ENCODE assay signal across 8 cellular contexts in the genomic region with DNA sequence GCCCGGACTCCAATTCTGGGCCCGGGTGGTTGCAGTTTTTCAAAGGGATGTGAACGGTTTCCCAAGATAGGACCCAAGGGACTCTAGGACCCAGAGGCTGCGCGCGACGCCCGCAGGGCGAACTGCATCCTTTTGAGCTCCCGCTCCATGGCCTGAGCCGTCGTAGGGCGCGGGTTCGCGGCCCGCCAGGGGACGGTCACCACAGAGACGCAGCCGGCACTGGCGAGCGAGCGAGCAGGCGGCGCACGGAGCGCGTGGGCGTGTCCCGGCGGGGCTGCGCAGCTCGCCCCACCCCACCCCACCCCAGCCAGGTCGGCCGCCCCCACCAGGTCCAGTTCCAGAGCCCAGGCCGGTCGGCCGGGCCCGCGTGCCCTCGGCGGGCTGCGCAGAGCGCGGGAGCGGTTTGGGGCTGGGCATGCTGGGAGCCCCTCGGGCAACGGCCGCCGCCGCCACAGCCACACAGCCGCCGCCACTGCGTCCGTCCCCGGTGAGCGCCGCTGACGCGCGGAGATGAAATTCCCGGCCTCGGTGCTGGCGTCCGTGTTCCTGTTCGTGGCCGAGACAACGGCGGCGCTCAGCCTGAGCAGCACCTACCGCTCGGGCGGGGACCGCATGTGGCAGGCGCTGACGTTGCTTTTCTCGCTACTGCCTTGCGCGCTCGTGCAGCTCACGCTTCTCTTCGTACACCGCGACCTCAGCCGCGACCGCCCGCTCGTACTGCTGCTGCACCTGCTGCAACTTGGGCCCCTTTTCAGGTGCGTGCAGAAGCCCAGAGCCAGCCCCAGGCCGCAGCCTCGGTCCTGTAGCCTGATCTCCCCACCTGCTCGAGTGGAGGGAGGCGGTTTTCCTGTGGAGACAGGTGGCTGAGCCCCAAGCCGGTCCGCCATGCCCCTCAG. TPM values are rescaled to one million over a fixed set of nuclear protein-coding genes. Genes with fewer than 3 reads are reported as not detected.
DNase-seq lines count a peak whose midpoint lies in the region; ATAC-seq, FAIRE-seq and TF ChIP-seq lines count a peak whose summit lies in the region.

A gene with protein sequence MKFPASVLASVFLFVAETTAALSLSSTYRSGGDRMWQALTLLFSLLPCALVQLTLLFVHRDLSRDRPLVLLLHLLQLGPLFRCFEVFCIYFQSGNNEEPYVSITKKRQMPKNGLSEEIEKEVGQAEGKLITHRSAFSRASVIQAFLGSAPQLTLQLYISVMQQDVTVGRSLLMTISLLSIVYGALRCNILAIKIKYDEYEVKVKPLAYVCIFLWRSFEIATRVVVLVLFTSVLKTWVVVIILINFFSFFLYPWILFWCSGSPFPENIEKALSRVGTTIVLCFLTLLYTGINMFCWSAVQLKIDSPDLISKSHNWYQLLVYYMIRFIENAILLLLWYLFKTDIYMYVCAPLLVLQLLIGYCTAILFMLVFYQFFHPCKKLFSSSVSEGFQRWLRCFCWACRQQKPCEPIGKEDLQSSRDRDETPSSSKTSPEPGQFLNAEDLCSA (plus strand): TSS at position 340 of the 896 bp plus-strand sequence. CDS start 171 bp downstream, at position 511.

- no peaks in the 10 kb centered on the region for H3K9me2 ChIP-seq in MM.1S (replicated peaks; ENCODE audit: insufficient read depth, low read length)

- peaks cover 3% of the 10 kb centered on the region for H3K27me3 Mint-ChIP-seq in T-helper 2 cell treated with Interferon-gamma antibody and Interleukin-4, amounts not matched to agents 5 μg/mL and 100 μg/mL, for 36 hours (ENCODE audit: low read depth)

- no peaks in the 10 kb centered on the region for H4K20me1 ChIP-seq in MM.1S (ENCODE audit: insufficient read depth, low read length)
- H4K20me1 ChIP-seq in keratinocyte (ENCODE audit: control insufficient read depth, extremely low read depth, insufficient read depth, low read length) = no peaks in the 10 kb centered on the region
- H4K20me1 ChIP-seq in smooth muscle cell (ENCODE audit: low read depth) = no peaks in the 10 kb centered on the region

- H2AFZ ChIP-seq in MM.1S (ENCODE audit: low read length) = peak within 1 kb of the TSS; percentile 35; the same call in 1 of the 2 replicates
- peak within 1 kb of the TSS; percentile 69 for H2AFZ ChIP-seq in keratinocyte (ENCODE audit: control insufficient read depth, low read length)
- H2AFZ ChIP-seq in smooth muscle cell (ENCODE audit: low read depth) = peak within 1 kb of the TSS; percentile 30

- peak within 1 kb of the TSS; percentile 73 for H3K4me2 ChIP-seq in MM.1S (ENCODE audit: low read depth, low read length)
- H3K4me2 ChIP-seq in keratinocyte (ENCODE audit: control insufficient read depth, extremely low read depth, insufficient read depth, low read depth, low read length) = peak within 1 kb of the TSS; percentile 64
- H3K4me2 ChIP-seq in smooth muscle cell = peak within 1 kb of the TSS; percentile 84

- H3K27me3 ChIP-seq in MM.1S (replicated peaks; ENCODE audit: insufficient read depth, low read length) (no peaks in the 10 kb centered on the region), keratinocyte (ENCODE audit: control insufficient read depth, extremely low read depth, insufficient read depth, low read length) (no peaks in the 10 kb centered on the region), smooth muscle cell (ENCODE audit: low read depth) (no peaks in the 10 kb centered on the region)

- H3K36me3 ChIP-seq in MM.1S (replicated peaks; ENCODE audit: insufficient read depth, low read length) (no peaks in the 10 kb centered on the region), keratinocyte (ENCODE audit: control insufficient read depth in 2 of 2, extremely low read depth in 1 of 2, insufficient read depth in 2 of 2, low read length in 2 of 2) (no peaks in the 10 kb centered on the region), smooth muscle cell (ENCODE audit: low read depth) (no peaks in the 10 kb centered on the region)

- H3K9me1 ChIP-seq in keratinocyte (ENCODE audit: control insufficient read depth, extremely low read depth, insufficient read depth, low read length) = no peaks in the 10 kb centered on the region

- FAIRE-seq in keratinocyte (lab: Jason Lieb, UNC) = no peak

- in situ Hi-C loops in Caki2 (cut with HindIII; ENCODE audit: low pct_unique_long_range_greater_than_20kb, low sequenced_read_pairs) = no loop called here

- no peaks in the 10 kb centered on the region for H3K79me2 ChIP-seq in MM.1S (ENCODE audit: low read length)
- H3K79me2 ChIP-seq in keratinocyte (ENCODE audit: control insufficient read depth, insufficient read depth, low read length) = no peaks in the 10 kb centered on the region
- no peaks in the 10 kb centered on the region for H3K79me2 ChIP-seq in smooth muscle cell (ENCODE audit: low read depth)

- DNase-seq in Caki2 (ENCODE audit: low read depth) (peak; percentile 61), MM.1S (peak; percentile 92), cardiac fibroblast (ENCODE audit: low read depth in 2 of 2) (peak; percentile 5 to 19), keratinocyte (ENCODE audit: low read depth, low spot score) (no peak), smooth muscle cell (lab: John Stamatoyannopoulos, UW; ENCODE audit: unreplicated experiment) (peak; percentile 19), NCI-H187 treated with DMSO at 0.1 percent for 48 hours (lab: John Stamatoyannopoulos, UW) (no peak)
- peak; percentile 47 for DNase-seq in T-helper 2 cell treated with Interferon-gamma antibody and Interleukin-4, amounts not matched to agents 5 μg/mL and 100 μg/mL, for 36 hours (ENCODE audit: low spot score)

- H3K27ac Mint-ChIP-seq in T-helper 2 cell treated with Interferon-gamma antibody and Interleukin-4, amounts not matched to agents 5 μg/mL and 100 μg/mL, for 36 hours = no peak within 1 kb of the TSS

- H3K9me3 Mint-ChIP-seq in T-helper 2 cell treated with Interferon-gamma antibody and Interleukin-4, amounts not matched to agents 5 μg/mL and 100 μg/mL, for 36 hours = no peaks in the 10 kb centered on the region

- peak; percentile 82 for ATAC-seq in GM21528 (IDR thresholded peaks at IDR 0.05; ENCODE audit: low FRiP score, unreplicated experiment)

- H3K4me3 ChIP-seq in MM.1S (ENCODE audit: low read length) = peak within 1 kb of the TSS; percentile 51
- H3K4me3 ChIP-seq in cardiac fibroblast (replicated peaks in 1 of 2; ENCODE audit: low read depth in 2 of 2, low read length in 2 of 2) = peak within 1 kb of the TSS; percentile 37 to 52
- H3K4me3 ChIP-seq in keratinocyte (ENCODE audit: control insufficient read depth in 2 of 3, extremely low read depth in 1 of 3, insufficient read depth in 2 of 3, low read depth in 1 of 3, low read length in 3 of 3) = peak within 1 kb of the TSS; percentile 22 to 43 (median 42)
- peak within 1 kb of the TSS; percentile 43 for H3K4me3 ChIP-seq in smooth muscle cell

- peaks cover 27% of the 10 kb centered on the region for H3F3A ChIP-seq in MM.1S (ENCODE audit: insufficient read depth, low read length)
- H3F3A ChIP-seq in smooth muscle cell (ENCODE audit: low read depth) = no peaks in the 10 kb centered on the region

- H3K9me3 ChIP-seq in MM.1S (replicated peaks; ENCODE audit: insufficient read depth, low read length) (no peaks in the 10 kb centered on the region), keratinocyte (ENCODE audit: control insufficient read depth, low read depth, low read length) (no peaks in the 10 kb centered on the region), smooth muscle cell (replicated peaks; ENCODE audit: low read depth) (no peaks in the 10 kb centered on the region)

- H3K27ac ChIP-seq in MM.1S (ENCODE audit: low read length) = peak within 1 kb of the TSS; percentile 88
- no peak within 1 kb of the TSS for H3K27ac ChIP-seq in keratinocyte (ENCODE audit: control insufficient read depth, insufficient read depth, low read length)
- no peak within 1 kb of the TSS for H3K27ac ChIP-seq in smooth muscle cell (ENCODE audit: low read depth)

- no peak for TF ChIP-seq CTCF in MM.1S (IDR thresholded peaks at IDR 0.05; ENCODE audit: low read length)
- TF ChIP-seq CTCF in cardiac fibroblast (IDR thresholded peaks at IDR 0.05; ENCODE audit: low read depth, low read length) = no peak
- TF ChIP-seq CTCF in keratinocyte (optimal IDR thresholded peaks at IDR 0.05 in 1 of 3, IDR thresholded peaks at IDR 0.05 in 1 of 3, conservative IDR thresholded peaks at IDR 0.05 in 1 of 3; ENCODE audit: extremely low read depth in 1 of 3, insufficient read depth in 2 of 3, low read length in 3 of 3) = no peak
- no peak for TF ChIP-seq CTCF in smooth muscle cell (IDR thresholded peaks at IDR 0.05; ENCODE audit: borderline replicate concordance, insufficient read depth, poor library complexity, severe bottlenecking)

- no peaks in the 10 kb centered on the region for H3K36me3 Mint-ChIP-seq in T-helper 2 cell treated with Interferon-gamma antibody and Interleukin-4, amounts not matched to agents 5 μg/mL and 100 μg/mL, for 36 hours (ENCODE audit: low read depth)

- dilution Hi-C loops in keratinocyte (cut with MboI; ENCODE audit: extremely low pct_ligation_motif_present, low sequenced_read_pairs) = no loop called here

- H3K4me3 Mint-ChIP-seq in T-helper 2 cell treated with Interferon-gamma antibody and Interleukin-4, amounts not matched to agents 5 μg/mL and 100 μg/mL, for 36 hours = peak within 1 kb of the TSS; percentile 71

- H3K4me1 Mint-ChIP-seq in T-helper 2 cell treated with Interferon-gamma antibody and Interleukin-4, amounts not matched to agents 5 μg/mL and 100 μg/mL, for 36 hours (ENCODE audit: low read depth) = peaks cover 3% of the 10 kb centered on the region

- H3K9ac ChIP-seq in MM.1S (ENCODE audit: low read length) = peak within 1 kb of the TSS; percentile 72
- H3K9ac ChIP-seq in keratinocyte (ENCODE audit: control insufficient read depth, extremely low read depth, insufficient read depth, low read length) = peak within 1 kb of the TSS; percentile 22
- no peak within 1 kb of the TSS for H3K9ac ChIP-seq in smooth muscle cell (ENCODE audit: low read depth)

- 27% methylated on average over 81 of the region's 96 CpGs for WGBS in smooth muscle cell (ENCODE audit: low lambda C conversion rate)

- H3K4me1 ChIP-seq in MM.1S (ENCODE audit: low read length) (peaks cover 40% of the 10 kb centered on the region), keratinocyte (ENCODE audit: control insufficient read depth, extremely low read depth, insufficient read depth, low read length) (no peaks in the 10 kb centered on the region), smooth muscle cell (ENCODE audit: low read depth) (no peaks in the 10 kb centered on the region)

RNA-seq across cellular contexts. Expression of the gene that starts here (rescaled TPM):
- 0.26 and 1.4 TPM in 2 replicates for total RNA-seq in Caki2 (2014; rRNA removed; shearing (Covaris generic); ENCODE audit: low replicate concordance)
- polyA plus RNA-seq in keratinocyte = 0.09 to 0.17 TPM (median 0.16 TPM) in 3 replicates
- polyA plus RNA-seq in keratinocyte (2011; ENCODE audit: low read depth) = 0.05 TPM
- polyA plus RNA-seq in keratinocyte (2011; cell fraction: cytosol; rRNA removed) = 0.08 and 0.11 TPM in 2 replicates
- polyA plus RNA-seq in keratinocyte (2011; cell fraction: nucleus; rRNA removed) = 0.13 and 0.22 TPM in 2 replicates
- 0.13 and 0.14 TPM in 2 replicates for polyA plus RNA-seq in keratinocyte (2012; ENCODE audit: low replicate concordance)
- polyA minus RNA-seq in keratinocyte = 0.03 to 0.39 TPM (median 0.29 TPM) in 3 replicates
- polyA minus RNA-seq in keratinocyte (2011; cell fraction: cytosol; rRNA and poly(A)+ RNA removed) = 0.58 TPM
- 0.21 and 0.39 TPM in 2 replicates for polyA minus RNA-seq in keratinocyte (2011; cell fraction: nucleus; rRNA and poly(A)+ RNA removed)
- total RNA-seq in smooth muscle cell = 0.13 and 0.36 TPM in 2 replicates
- not detected in 2 replicates for polyA plus RNA-seq in smooth muscle cell

Comparison
In these comparisons a context has a peak if more than half of its experiments do, and no peak if none do; other contexts are left out.
1. Peak in DNase-seq, H3K4me3 ChIP-seq and H3K4me2 ChIP-seq in smooth muscle cell; RNA of the gene not detected or under 1 TPM.
2. DNase-seq: peak in Caki2 (single experiment), MM.1S (single experiment), T-helper 2 cell treated with Interferon-gamma antibody and Interleukin-4, amounts not matched to agents 5 μg/mL and 100 μg/mL, for 36 hours (single experiment) and cardiac fibroblast (2 of 2); none in keratinocyte (single experiment) and NCI-H187 treated with DMSO at 0.1 percent for 48 hours (single experiment).
3. Peak in every context shown above with its lines, with median percentiles within 50 percentile points of each other: H2AFZ ChIP-seq, H3K4me2 ChIP-seq and H3K4me3 ChIP-seq.